ENCODE assay signal across 21 cellular contexts in the genomic region with DNA sequence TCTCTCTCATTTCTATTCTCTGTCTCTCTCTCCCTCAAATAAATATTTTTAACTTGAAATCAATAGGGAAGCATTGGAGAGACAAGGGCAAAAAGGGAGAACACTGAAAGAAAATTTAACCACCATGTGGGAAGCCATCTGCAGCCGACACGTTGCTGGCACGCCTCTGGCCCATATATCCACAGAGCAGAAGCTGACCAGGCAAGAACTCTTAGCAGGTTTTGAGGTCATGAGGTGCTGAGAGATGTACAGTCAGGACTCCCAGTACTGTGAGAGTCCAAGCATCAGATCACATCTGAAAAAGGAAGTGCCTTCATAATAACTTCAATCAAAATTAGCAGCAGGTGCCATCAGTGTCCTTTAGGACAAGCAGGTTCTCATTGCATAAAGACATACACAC.
"Had no signal": no experiment of that assay in that cellular context is flagged by ENCODE, and none has a peak within 500 bp of the region (broad histone marks: within the 10 kb centered on the region; RNA-seq: fewer than 3 reads in every experiment).

No MANE protein-coding gene starts in this region.

- H3K4me3 Mint-ChIP-seq: dendritic cell treated with granulocyte-macrophage colony-stimulating factor and Interleukin-4, amounts not matched to agents 40 ng/mL and 50 ng/mL, for 4 days; effector memory CD8-positive, alpha-beta T cell; endodermal cell had no signal

- ATAC-seq: effector memory CD8-positive, alpha-beta T cell; esophagus mucosa; foreskin keratinocyte; gastrocnemius medialis; gastroesophageal sphincter; heart left ventricle; heart right ventricle had no signal

- H3K27me3 Mint-ChIP-seq: dendritic cell treated with granulocyte-macrophage colony-stimulating factor and Interleukin-4, amounts not matched to agents 40 ng/mL and 50 ng/mL, for 4 days had no signal

- H3K27ac Mint-ChIP-seq: dendritic cell treated with granulocyte-macrophage colony-stimulating factor and Interleukin-4, amounts not matched to agents 40 ng/mL and 50 ng/mL, for 4 days; effector memory CD8-positive, alpha-beta T cell; endodermal cell had no signal

- DNase-seq: colonic mucosa; cortex of kidney; dermis blood vessel endothelial cell; effector CD4-positive, alpha-beta T cell; effector CD8-positive, alpha-beta T cell; effector memory CD4-positive, alpha-beta T cell; effector memory CD8-positive, alpha-beta T cell; endodermal cell; erythroblast; esophagus squamous epithelium; foreskin fibroblast; foreskin keratinocyte; foreskin melanocyte; gastrocnemius medialis; glutamatergic neuron; head of caudate nucleus; heart left ventricle; heart right ventricle had no signal

- H3K9me3 Mint-ChIP-seq: dendritic cell treated with granulocyte-macrophage colony-stimulating factor and Interleukin-4, amounts not matched to agents 40 ng/mL and 50 ng/mL, for 4 days had no signal
